8 cellular contexts compared by ENCODE assay signal in genomic region chr12:75979181-75979580, GRCh38. TPM values are rescaled to one million over a fixed set of nuclear protein-coding genes. Genes with fewer than 3 reads are reported as not detected.
DNase-seq lines count a peak whose midpoint lies in the region; ATAC-seq and TF ChIP-seq lines count a peak whose summit lies in the region.

No MANE protein-coding gene starts in this region.

- H3K27me3 ChIP-seq in right lobe of liver, result no peaks in the 10 kb centered on the region

- no peak for TF ChIP-seq POLR2A in right lobe of liver (IDR thresholded peaks at IDR 0.05)

- H3K4me3 Mint-ChIP-seq in Calu3 (ENCODE audit: low read depth, unreplicated experiment), result peak overlapping the region; percentile 51
- H3K4me3 Mint-ChIP-seq in activated T-helper 17 cell treated with anti-CD3 and anti-CD28 coated beads, Interleukin-2, amount 50 U/mL, for 72 hours, result peak overlapping the region; percentile 75

- BruUV-seq in Calu3 (replicated peaks; lab: Mats Ljungman, UMichigan), result no TSS peak

- 52% methylated on average over 2 of the region's 2 CpGs for WGBS in right lobe of liver (ENCODE audit: insufficient coverage, low coverage, low lambda C conversion rate, missing lambda C conversion rate)

- no peaks in the 10 kb centered on the region for H3K27me3 Mint-ChIP-seq in Calu3 (ENCODE audit: unreplicated experiment)
- H3K27me3 Mint-ChIP-seq in activated T-helper 17 cell treated with anti-CD3 and anti-CD28 coated beads, Interleukin-2, amount 50 U/mL, for 72 hours, result no peaks in the 10 kb centered on the region

- no peak overlapping the region for H3K4me3 ChIP-seq in right lobe of liver

- peak; percentile 22 for ATAC-seq in HG02885 (IDR thresholded peaks at IDR 0.05; ENCODE audit: poor library complexity, unreplicated experiment)
- ATAC-seq in activated T-helper 17 cell treated with anti-CD3 and anti-CD28 coated beads, Interleukin-2, amount 50 U/mL, for 72 hours (replicated peaks), result peak; percentile 81
- ATAC-seq in right lobe of liver, result no peak
- no peak for ATAC-seq in HG02623 (IDR thresholded peaks at IDR 0.05; ENCODE audit: unreplicated experiment)

- TF ChIP-seq CTCF in Calu3 (IDR thresholded peaks at IDR 0.05; ENCODE audit: unreplicated experiment) (no peak), right lobe of liver (IDR thresholded peaks at IDR 0.05) (no peak)

- intact Hi-C loops in Calu3 (cut with micrococcal nuclease; ENCODE audit: unreplicated experiment) (loop anchor here (2.0 to 5.0 kb wide), 6 partner anchors 34 to 417 kb away; no protein-coding TSS in a partner anchor), right lobe of liver (cut with DNase I) (no loop called here), posterior cingulate gyrus (cut with DNase I) (no loop called here)

- H3K36me3 Mint-ChIP-seq in Calu3 (ENCODE audit: insufficient read depth, unreplicated experiment), result peaks cover 50% of the 10 kb centered on the region
- peaks cover 6% of the 10 kb centered on the region for H3K36me3 Mint-ChIP-seq in activated T-helper 17 cell treated with anti-CD3 and anti-CD28 coated beads, Interleukin-2, amount 50 U/mL, for 72 hours (ENCODE audit: low read depth)

- peak overlapping the region; percentile 97 for H3K27ac Mint-ChIP-seq in Calu3 (ENCODE audit: unreplicated experiment)
- H3K27ac Mint-ChIP-seq in activated T-helper 17 cell treated with anti-CD3 and anti-CD28 coated beads, Interleukin-2, amount 50 U/mL, for 72 hours, result peak overlapping the region; percentile 95

- peak overlapping the region; percentile 49 to 83 (median 67) for H3K27ac ChIP-seq in right lobe of liver

- no peaks in the 10 kb centered on the region for H3K9me3 ChIP-seq in right lobe of liver

- peaks cover 72% of the 10 kb centered on the region for H3K4me1 Mint-ChIP-seq in Calu3 (ENCODE audit: low read depth, unreplicated experiment)
- H3K4me1 Mint-ChIP-seq in activated T-helper 17 cell treated with anti-CD3 and anti-CD28 coated beads, Interleukin-2, amount 50 U/mL, for 72 hours, result peaks cover 48% of the 10 kb centered on the region

- DNase-seq in Calu3 (no peak), right lobe of liver (no peak), retina (no peak), NCI-H69 (lab: John Stamatoyannopoulos, UW) (no peak), posterior cingulate gyrus (no peak)

- CTCF ChIA-PET in Calu3 (lab: Charles Lee), result interaction anchor here (2.1 kb wide), 1 partner anchor 25 kb away, joined by 8 read pairs; no protein-coding TSS in a partner anchor

- H3K36me3 ChIP-seq in right lobe of liver, result no peaks in the 10 kb centered on the region

- H3K9me3 Mint-ChIP-seq in Calu3 (ENCODE audit: low read depth, unreplicated experiment), result no peaks in the 10 kb centered on the region
- no peaks in the 10 kb centered on the region for H3K9me3 Mint-ChIP-seq in activated T-helper 17 cell treated with anti-CD3 and anti-CD28 coated beads, Interleukin-2, amount 50 U/mL, for 72 hours

- peaks cover 0 to 43% (median 16%) of the 10 kb centered on the region in 4 donors for H3K4me1 ChIP-seq in right lobe of liver

RNA-seq across cellular contexts. Expression of gene PHLDA1, which starts 52.4 kb away (rescaled TPM):
- total RNA-seq in Calu3 (2022), result 143 and 151 TPM in 2 replicates
- 10 to 100 TPM; 23.3 to 51.9 TPM for total RNA-seq in activated T-helper 17 cell treated with anti-CD3 and anti-CD28 coated beads, Interleukin-2, amount 50 U/mL, for 72 hours
- total RNA-seq in right lobe of liver, result 10 to 100 TPM in 4 of 6 experiments, 1 to 10 TPM in 2; 1.7 to 22.4 (median 14.3) TPM

Comparison
In these comparisons a context has a peak if more than half of its experiments do, and no peak if none do; other contexts are left out.
1. ATAC-seq: peak in HG02885 (single experiment) and activated T-helper 17 cell treated with anti-CD3 and anti-CD28 coated beads, Interleukin-2, amount 50 U/mL, for 72 hours (single experiment); none in right lobe of liver (0 of 4) and HG02623 (single experiment).